In genomic region chr6:99559056-99559455, GRCh38 we compare ENCODE assay signal across 38 cellular contexts. TPM values are rescaled to one million over a fixed set of nuclear protein-coding genes. Genes with fewer than 3 reads are reported as not detected.
"Had no signal": no experiment of that assay in that cellular context is flagged by ENCODE, and none has a peak within 500 bp of the region (broad histone marks: within the 10 kb centered on the region; RNA-seq: fewer than 3 reads in every experiment).

No MANE protein-coding gene starts in this region.

- DNase-seq: activated CD4-positive, alpha-beta memory T cell treated with anti-CD3 and anti-CD28 coated beads for 36 hours; activated CD4-positive, alpha-beta T cell treated with anti-CD3 and anti-CD28 coated beads, Interleukin-2, amount 10 ng/mL, durations not matched to agents 24 days and 14 days; activated CD4-positive, CD25-positive, alpha-beta regulatory T cell treated with anti-CD3 and anti-CD28 coated beads, Interleukin-2, amount 50 U/mL, for 72 hours; activated CD8-positive, alpha-beta memory T cell treated with anti-CD3 and anti-CD28 coated beads, Interleukin-2, amount 50 U/mL, for 48 hours; activated gamma-delta T cell; activated naive CD4-positive, alpha-beta T cell treated with anti-CD3 and anti-CD28 coated beads, Interleukin-2, amount 10 ng/mL, durations not matched to agents 7 days and 5 days; activated naive CD8-positive, alpha-beta T cell treated with anti-CD3 and anti-CD28 coated beads, Interleukin-2, amount 10 ng/mL, durations not matched to agents 7 days and 5 days; activated T-cell treated with anti-CD3 and anti-CD28 coated beads, Interleukin-2, amount 50 U/mL, for 24 hours; amniotic stem cell; caudate nucleus; cortex of kidney; effector memory CD8-positive, alpha-beta T cell; foreskin fibroblast; head of caudate nucleus; hypothalamus; immature natural killer cell; kidney; left colon; mammary epithelial cell; naive B cell; nephron progenitor cell; right lobe of liver; stimulated activated CD4-positive, alpha-beta T cell treated with anti-CD3 and anti-CD28 coated beads, Interleukin-12 subunit alpha, Interleukin-12 subunit beta, amount 100 ng/mL, for 4 hours; stimulated activated CD4-positive, alpha-beta T cell treated with anti-CD3 and anti-CD28 coated beads, Interleukin-4, amount 100 ng/mL, for 1 hour; stimulated activated naive CD8-positive, alpha-beta T cell treated with anti-CD3 and anti-CD28 coated beads, Interleukin-15, Interleukin-2, amounts not matched to agents 100 U/mL and 50 U/mL, for 24 hours; T-helper 9 cell; uterus; WERI-Rb-1 had no signal

- H3K4me3 ChIP-seq: right lobe of liver, skin epidermis, thoracic aorta, uterus had no signal

- ATAC-seq: effector memory CD8-positive, alpha-beta T cell; left colon; right lobe of liver; stimulated activated naive CD8-positive, alpha-beta T cell treated with anti-CD3 and anti-CD28 coated beads, Interleukin-15, Interleukin-2, amounts not matched to agents 100 U/mL and 50 U/mL, for 24 hours had no signal

- H3K9me3 ChIP-seq: neutrophil, right lobe of liver, thoracic aorta had no signal

- H3K27ac ChIP-seq: neutrophil, right lobe of liver, skin epidermis, thoracic aorta, uterus, WERI-Rb-1 had no signal

- H3K27me3 ChIP-seq: neutrophil, right lobe of liver, uterus had no signal

- H3K4me1 ChIP-seq: right lobe of liver, uterus had no signal

- H3K36me3 ChIP-seq: uterus had no signal

RNA-seq across cellular contexts. Expression of gene PRDM13, which starts 47.6 kb away (rescaled TPM):
- total RNA-seq: activated CD4-positive, alpha-beta memory T cell treated with anti-CD3 and anti-CD28 coated beads for 36 hours; activated CD4-positive, alpha-beta T cell treated with anti-CD3 and anti-CD28 coated beads, Interleukin-2, amount 10 ng/mL, durations not matched to agents 24 days and 14 days; activated naive CD8-positive, alpha-beta T cell treated with anti-CD3 and anti-CD28 coated beads, Interleukin-2, amount 10 ng/mL, durations not matched to agents 7 days and 5 days; chondrocyte; endothelial cell of umbilical vein; fibroblast of lung; kidney; left colon; liver; mammary epithelial cell; osteocyte; progenitor cell of endocrine pancreas; renal cortical epithelial cell; right lobe of liver; thoracic aorta; uterus had no signal
- polyA plus RNA-seq: endothelial cell of umbilical vein, fibroblast of lung, immature natural killer cell, liver, mammary epithelial cell had no signal
